ENCODE assay signal across 32 cellular contexts in genomic region chr1:58201492-58202106, GRCh38.
"Had no signal": no experiment of that assay in that cellular context is flagged by ENCODE, and none has a peak within 500 bp of the region (broad histone marks: within the 10 kb centered on the region; RNA-seq: fewer than 3 reads in every experiment).

No MANE protein-coding gene starts in this region.

- H3K9me3 Mint-ChIP-seq: activated CD4-positive, alpha-beta memory T cell treated with anti-CD3 and anti-CD28 coated beads for 36 hours; activated CD4-positive, alpha-beta T cell treated with anti-CD3 and anti-CD28 coated beads, Interleukin-2, amount 10 ng/mL, durations not matched to agents 24 days and 14 days; activated naive CD4-positive, alpha-beta T cell treated with anti-CD3 and anti-CD28 coated beads for 36 hours; activated naive CD4-positive, alpha-beta T cell treated with anti-CD3 and anti-CD28 coated beads, Interleukin-2, amount 50 U/mL, for 24 hours; activated naive CD8-positive, alpha-beta T cell treated with anti-CD3 and anti-CD28 coated beads for 36 hours; activated naive CD8-positive, alpha-beta T cell treated with anti-CD3 and anti-CD28 coated beads, Interleukin-2, amount 50 U/mL, for 24 hours; activated T-helper 1 cell treated with anti-CD3 and anti-CD28 coated beads, Interleukin-12 subunit alpha, Interleukin-12 subunit beta, Interleukin-2, Interleukin-4 antibody, amounts not matched to agents 30 ng/mL and 10 ng/mL and 1 ng/mL, durations not matched to agents 14 hours and 24 hours and 36 hours; activated T-helper 2 cell treated with anti-CD3 and anti-CD28 coated beads, Interferon-gamma antibody, Interleukin-2, Interleukin-4, amounts not matched to agents 10 μg/mL and 5 μg/mL and 100 μg/mL, durations not matched to agents 14 hours and 24 hours and 36 hours; effector memory CD8-positive, alpha-beta T cell had no signal

- H3K4me1 Mint-ChIP-seq: activated CD4-positive, alpha-beta T cell treated with anti-CD3 and anti-CD28 coated beads for 36 hours; activated CD4-positive, alpha-beta T cell treated with anti-CD3 and anti-CD28 coated beads, Interleukin-2, amount 10 ng/mL, durations not matched to agents 24 days and 14 days; activated CD8-positive, alpha-beta memory T cell treated with anti-CD3 and anti-CD28 coated beads, Interleukin-2, amount 10 ng/mL, durations not matched to agents 7 days and 5 days; activated naive CD4-positive, alpha-beta T cell treated with anti-CD3 and anti-CD28 coated beads, Interleukin-2, amount 50 U/mL, for 24 hours; activated naive CD8-positive, alpha-beta T cell treated with anti-CD3 and anti-CD28 coated beads for 36 hours; activated naive CD8-positive, alpha-beta T cell treated with anti-CD3 and anti-CD28 coated beads, Interleukin-2, amount 50 U/mL, for 24 hours had no signal

- ATAC-seq: activated CD4-positive, alpha-beta T cell treated with anti-CD3 and anti-CD28 coated beads for 36 hours; activated CD8-positive, alpha-beta memory T cell treated with anti-CD3 and anti-CD28 coated beads, Interleukin-2, amount 10 ng/mL, durations not matched to agents 7 days and 5 days; activated CD8-positive, alpha-beta T cell treated with anti-CD3 and anti-CD28 coated beads, Interleukin-2, amount 10 ng/mL, durations not matched to agents 7 days and 5 days; activated naive CD8-positive, alpha-beta T cell treated with anti-CD3 and anti-CD28 coated beads, Interleukin-2, amount 50 U/mL, for 24 hours; body of pancreas; effector memory CD8-positive, alpha-beta T cell; gastroesophageal sphincter; heart left ventricle had no signal

- H3K4me3 ChIP-seq: adrenal gland, body of pancreas, esophagus squamous epithelium, gastroesophageal sphincter, heart left ventricle had no signal

- H3K27me3 Mint-ChIP-seq: activated CD4-positive, alpha-beta memory T cell treated with anti-CD3 and anti-CD28 coated beads for 36 hours; activated CD4-positive, alpha-beta T cell treated with anti-CD3 and anti-CD28 coated beads for 36 hours; activated CD4-positive, alpha-beta T cell treated with anti-CD3 and anti-CD28 coated beads, Interleukin-2, amount 10 ng/mL, durations not matched to agents 24 days and 14 days; activated CD8-positive, alpha-beta memory T cell treated with anti-CD3 and anti-CD28 coated beads, Interleukin-2, amount 10 ng/mL, durations not matched to agents 7 days and 5 days; activated naive CD8-positive, alpha-beta T cell treated with anti-CD3 and anti-CD28 coated beads for 36 hours; activated naive CD8-positive, alpha-beta T cell treated with anti-CD3 and anti-CD28 coated beads, Interleukin-2, amount 50 U/mL, for 24 hours had no signal

- H3K36me3 Mint-ChIP-seq: activated CD4-positive, alpha-beta memory T cell treated with anti-CD3 and anti-CD28 coated beads for 36 hours; activated CD8-positive, alpha-beta memory T cell treated with anti-CD3 and anti-CD28 coated beads, Interleukin-2, amount 10 ng/mL, durations not matched to agents 7 days and 5 days; activated naive CD4-positive, alpha-beta T cell treated with anti-CD3 and anti-CD28 coated beads, Interleukin-2, amount 50 U/mL, for 24 hours; activated naive CD8-positive, alpha-beta T cell treated with anti-CD3 and anti-CD28 coated beads for 36 hours had no signal

- H3K27ac ChIP-seq: adrenal gland, body of pancreas, esophagus squamous epithelium, gastroesophageal sphincter, heart left ventricle had no signal

- H3K4me1 ChIP-seq: adrenal gland, body of pancreas, esophagus squamous epithelium, gastroesophageal sphincter, heart left ventricle had no signal

- H3K9me3 ChIP-seq: adrenal gland, body of pancreas, esophagus squamous epithelium, gastroesophageal sphincter, heart left ventricle had no signal

- H3K27ac Mint-ChIP-seq: activated CD4-positive, alpha-beta memory T cell treated with anti-CD3 and anti-CD28 coated beads for 36 hours; activated CD4-positive, alpha-beta T cell treated with anti-CD3 and anti-CD28 coated beads for 36 hours; activated CD4-positive, alpha-beta T cell treated with anti-CD3 and anti-CD28 coated beads, Interleukin-2, amount 10 ng/mL, durations not matched to agents 24 days and 14 days; activated CD8-positive, alpha-beta memory T cell treated with anti-CD3 and anti-CD28 coated beads, Interleukin-2, amount 10 ng/mL, durations not matched to agents 7 days and 5 days; activated CD8-positive, alpha-beta T cell treated with anti-CD3 and anti-CD28 coated beads, Interleukin-2, amount 10 ng/mL, durations not matched to agents 7 days and 5 days; activated naive CD4-positive, alpha-beta T cell treated with anti-CD3 and anti-CD28 coated beads for 36 hours; activated naive CD4-positive, alpha-beta T cell treated with anti-CD3 and anti-CD28 coated beads, Interleukin-2, amount 50 U/mL, for 24 hours; activated naive CD8-positive, alpha-beta T cell treated with anti-CD3 and anti-CD28 coated beads for 36 hours; activated naive CD8-positive, alpha-beta T cell treated with anti-CD3 and anti-CD28 coated beads, Interleukin-2, amount 50 U/mL, for 24 hours; activated T-helper 1 cell treated with anti-CD3 and anti-CD28 coated beads, Interleukin-12 subunit alpha, Interleukin-12 subunit beta, Interleukin-2, Interleukin-4 antibody, amounts not matched to agents 30 ng/mL and 10 ng/mL and 1 ng/mL, durations not matched to agents 14 hours and 24 hours and 36 hours; activated T-helper 2 cell treated with anti-CD3 and anti-CD28 coated beads, Interferon-gamma antibody, Interleukin-2, Interleukin-4, amounts not matched to agents 10 μg/mL and 5 μg/mL and 100 μg/mL, durations not matched to agents 14 hours and 24 hours and 36 hours; effector memory CD8-positive, alpha-beta T cell had no signal

- DNase-seq: activated CD4-positive, alpha-beta memory T cell treated with anti-CD3 and anti-CD28 coated beads for 36 hours; activated CD4-positive, alpha-beta T cell treated with anti-CD3 and anti-CD28 coated beads for 36 hours; activated CD4-positive, alpha-beta T cell treated with anti-CD3 and anti-CD28 coated beads, Interleukin-2, amount 10 ng/mL, durations not matched to agents 24 days and 14 days; activated CD4-positive, CD25-positive, alpha-beta regulatory T cell; activated CD4-positive, CD25-positive, alpha-beta regulatory T cell treated with anti-CD3 and anti-CD28 coated beads, Interleukin-2, amount 50 U/mL, for 72 hours; activated CD8-positive, alpha-beta memory T cell treated with anti-CD3 and anti-CD28 coated beads, Interleukin-2, amount 10 ng/mL, durations not matched to agents 7 days and 5 days; activated CD8-positive, alpha-beta memory T cell treated with anti-CD3 and anti-CD28 coated beads, Interleukin-2, amount 50 U/mL, for 4 hours; activated CD8-positive, alpha-beta T cell treated with anti-CD3 and anti-CD28 coated beads, Interleukin-2, amount 10 ng/mL, durations not matched to agents 7 days and 5 days; activated effector memory CD4-positive, alpha-beta T cell treated with anti-CD3 and anti-CD28 coated beads, Interleukin-2, amount 50 U/mL, for 16 hours; activated naive CD4-positive, alpha-beta T cell treated with anti-CD3 and anti-CD28 coated beads for 36 hours; activated naive CD8-positive, alpha-beta T cell treated with anti-CD3 and anti-CD28 coated beads for 36 hours; activated naive CD8-positive, alpha-beta T cell treated with anti-CD3 and anti-CD28 coated beads, Interleukin-2, amount 50 U/mL, for 24 hours; activated T-cell treated with anti-CD3 and anti-CD28 coated beads, Interleukin-2, amount 50 U/mL, for 1 hour; activated T-cell treated with anti-CD3 and anti-CD28 coated beads, Interleukin-2, amount 50 U/mL, for 48 hours; adrenal gland; amygdala; aorta; body of pancreas; caudate nucleus; cortex of kidney; dermis blood vessel endothelial cell; effector CD4-positive, alpha-beta T cell; effector memory CD8-positive, alpha-beta T cell; erythroblast; esophagus squamous epithelium; foreskin melanocyte; heart left ventricle; T-helper 2 cell had no signal

- H3K27me3 ChIP-seq: adrenal gland, body of pancreas, esophagus squamous epithelium, gastroesophageal sphincter, heart left ventricle had no signal

- H3K36me3 ChIP-seq: adrenal gland, esophagus squamous epithelium, gastroesophageal sphincter, heart left ventricle had no signal

- H3K4me3 Mint-ChIP-seq: activated CD4-positive, alpha-beta memory T cell treated with anti-CD3 and anti-CD28 coated beads for 36 hours; activated CD4-positive, alpha-beta T cell treated with anti-CD3 and anti-CD28 coated beads for 36 hours; activated CD4-positive, alpha-beta T cell treated with anti-CD3 and anti-CD28 coated beads, Interleukin-2, amount 10 ng/mL, durations not matched to agents 24 days and 14 days; activated CD8-positive, alpha-beta memory T cell treated with anti-CD3 and anti-CD28 coated beads, Interleukin-2, amount 10 ng/mL, durations not matched to agents 7 days and 5 days; activated CD8-positive, alpha-beta T cell treated with anti-CD3 and anti-CD28 coated beads, Interleukin-2, amount 10 ng/mL, durations not matched to agents 7 days and 5 days; activated naive CD4-positive, alpha-beta T cell treated with anti-CD3 and anti-CD28 coated beads for 36 hours; activated naive CD4-positive, alpha-beta T cell treated with anti-CD3 and anti-CD28 coated beads, Interleukin-2, amount 50 U/mL, for 24 hours; activated naive CD8-positive, alpha-beta T cell treated with anti-CD3 and anti-CD28 coated beads for 36 hours; activated naive CD8-positive, alpha-beta T cell treated with anti-CD3 and anti-CD28 coated beads, Interleukin-2, amount 50 U/mL, for 24 hours; activated T-helper 1 cell treated with anti-CD3 and anti-CD28 coated beads, Interleukin-12 subunit alpha, Interleukin-12 subunit beta, Interleukin-2, Interleukin-4 antibody, amounts not matched to agents 30 ng/mL and 10 ng/mL and 1 ng/mL, durations not matched to agents 14 hours and 24 hours and 36 hours; effector memory CD8-positive, alpha-beta T cell had no signal
